ENCODE assay signal across 11 cellular contexts in genomic region chr3:40546811-40547210, GRCh38. TPM values are rescaled to one million over a fixed set of nuclear protein-coding genes. Genes with fewer than 3 reads are reported as not detected.
DNase-seq lines count a peak whose midpoint lies in the region; ATAC-seq and TF ChIP-seq lines count a peak whose summit lies in the region.
"Had no signal": no experiment of that assay in that cellular context is flagged by ENCODE, and none has a peak within 500 bp of the region (broad histone marks: within the 10 kb centered on the region; RNA-seq: fewer than 3 reads in every experiment).

No MANE protein-coding gene starts in this region.

- no peaks in the 10 kb centered on the region for H3K36me3 ChIP-seq in lower lobe of right lung

- peak; percentile 32 for DNase-seq in GM04503 (ENCODE audit: low read depth)
- peak; percentile 55 for DNase-seq in NCI-H226
- peak; percentile 59 for DNase-seq in epithelial cell of esophagus (ENCODE audit: low read depth)
- DNase-seq in non-pigmented ciliary epithelial cell (ENCODE audit: low read depth): peak; percentile 35
- no peak for DNase-seq in NCI-H146 treated with DMSO at 0.1 percent for 48 hours (lab: John Stamatoyannopoulos, UW; ENCODE audit: unreplicated experiment)
- DNase-seq in cerebellar nuclear complex (lab: John Stamatoyannopoulos, UW): no peak
- no peak for DNase-seq in lower lobe of right lung
- DNase-seq in lower leg skin (ENCODE audit: low spot score in 2 of 2): no peak
- DNase-seq: activated CD4-positive, alpha-beta T cell treated with anti-CD3 and anti-CD28 coated beads for 36 hours; NCI-H69 had no signal

- intact Hi-C loops in lower lobe of right lung (cut with DNase I) (no loop called here), lower leg skin (cut with DNase I; ENCODE audit: low total_unique reads) (loop anchor here (5.0 kb wide), 1 partner anchor 1045 kb away; no protein-coding TSS in a partner anchor)

- no peak for ATAC-seq in lower lobe of right lung
- ATAC-seq: activated CD4-positive, alpha-beta T cell treated with anti-CD3 and anti-CD28 coated beads for 36 hours had no signal

- no peaks in the 10 kb centered on the region for H3K4me1 ChIP-seq in lower lobe of right lung

- H3K9me3 ChIP-seq in lower lobe of right lung: no peaks in the 10 kb centered on the region

- H3K4me3 ChIP-seq in epithelial cell of esophagus (ENCODE audit: low read length) (no peak overlapping the region), lower lobe of right lung (no peak overlapping the region), lower leg skin (ENCODE audit: low read depth, poor library complexity, severe bottlenecking) (no peak overlapping the region)

- TF ChIP-seq CTCF in epithelial cell of esophagus (IDR thresholded peaks at IDR 0.05; ENCODE audit: insufficient read depth, low read depth, low read length, missing control alignments) (no peak), lower lobe of right lung (IDR thresholded peaks at IDR 0.05) (no peak), lower leg skin (IDR thresholded peaks at IDR 0.05) (no peak)

- H3K27me3 ChIP-seq in lower lobe of right lung (ENCODE audit: low read depth): no peaks in the 10 kb centered on the region

- no peak overlapping the region for H3K27ac ChIP-seq in lower lobe of right lung
- H3K27ac ChIP-seq: HL-60 had no signal

- no peak for TF ChIP-seq POLR2A in lower leg skin (IDR thresholded peaks at IDR 0.05)

- 27 to 29% methylated on average over 1 of the region's 1 CpG for WGBS in lower leg skin, 2 donors

RNA-seq across cellular contexts. Expression of gene ZNF621, which starts 22.1 kb away (rescaled TPM):
- total RNA-seq in lower lobe of right lung (19.9 TPM), lower leg skin (10 to 100 TPM in 3 of 4 donors, 1 to 10 TPM in 1; 7.8 to 13.9 (median 12.6) TPM)

RNA-seq across cellular contexts. Expression of gene ZNF620, which starts 41.0 kb away (rescaled TPM):
- total RNA-seq in lower lobe of right lung (6.4 TPM), lower leg skin (1 to 10 TPM in 1 of 4 donors, under 1 TPM in 3; 0.51 to 1.0 (median 0.76) TPM)

Comparison
In these comparisons a context has a peak if more than half of its experiments do, and no peak if none do; other contexts are left out.
1. DNase-seq: peak in GM04503 (single experiment), NCI-H226 (single experiment), epithelial cell of esophagus (single experiment) and non-pigmented ciliary epithelial cell (single experiment); none in NCI-H146 treated with DMSO at 0.1 percent for 48 hours (single experiment), cerebellar nuclear complex (0 of 2), lower lobe of right lung (single experiment) and lower leg skin (0 of 2).